Comparison of ENCODE assay signal across 27 cellular contexts in the genomic region with DNA sequence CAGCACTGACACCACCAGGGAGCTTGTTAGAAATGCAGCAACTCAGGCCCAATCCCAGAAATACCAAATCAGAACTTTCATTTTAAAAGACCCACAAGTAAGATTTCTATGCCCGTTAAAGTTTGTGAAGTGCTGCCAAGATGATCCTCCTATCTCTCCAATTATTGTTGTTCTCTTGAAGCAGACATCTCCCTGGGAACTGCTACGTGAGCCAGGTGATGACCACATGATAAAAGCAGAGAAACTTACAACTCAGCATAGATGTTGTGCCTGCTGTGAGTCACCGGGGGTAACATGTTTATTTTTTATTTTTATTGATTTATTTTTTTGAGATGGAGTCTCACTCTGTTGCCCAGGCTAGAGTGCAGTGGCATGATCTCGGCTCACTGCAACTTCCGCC.
"Had no signal": no experiment of that assay in that cellular context is flagged by ENCODE, and none has a peak within 500 bp of the region (broad histone marks: within the 10 kb centered on the region; RNA-seq: fewer than 3 reads in every experiment).

No MANE protein-coding gene starts in this region.

- H3K4me3 ChIP-seq: hepatocyte, left ventricle myocardium inferior, lung, mucosa of descending colon, pancreas, prostate gland, skin epidermis, stomach, suprapubic skin, thoracic aorta, tibial artery, upper lobe of right lung had no signal

- FAIRE-seq: pancreas, urothelium cell line had no signal

- H3K9me3 ChIP-seq: mucosa of descending colon, pancreas, prostate gland, stomach, tibial artery, upper lobe of right lung had no signal

- H3K27me3 ChIP-seq: hepatocyte, pancreas, stomach, suprapubic skin, tibial artery, upper lobe of right lung had no signal

- H3K79me2 ChIP-seq: hepatocyte had no signal

- H2AFZ ChIP-seq: hepatocyte had no signal

- DNase-seq: islet precursor cell; left ventricle myocardium inferior; midbrain; mucosa of descending colon; naive thymus-derived CD8-positive, alpha-beta T cell; nucleus accumbens; pancreas; posterior cingulate gyrus; retina; right cardiac atrium; stimulated activated CD4-positive, alpha-beta T cell treated with anti-CD3 and anti-CD28 coated beads, Interleukin-12 subunit alpha, Interleukin-12 subunit beta, amount 100 ng/mL, for 4 hours; stimulated activated CD4-positive, alpha-beta T cell treated with anti-CD3 and anti-CD28 coated beads, Interleukin-15, amount 100 ng/mL, for 24 hours; stimulated activated CD4-positive, alpha-beta T cell treated with anti-CD3 and anti-CD28 coated beads, Interleukin-2, amount 100 ng/mL, for 24 hours; stimulated activated CD4-positive, alpha-beta T cell treated with anti-CD3 and anti-CD28 coated beads, Interleukin-4, amount 100 ng/mL, for 1 hour; stimulated activated naive B cell treated with anti-CD40 and anti-IgM and Interleukin-4, amounts not matched to agents 10 μg/mL and 1 μg/mL and 100 μg/mL, for 72 hours; stimulated activated naive CD8-positive, alpha-beta T cell treated with anti-CD3 and anti-CD28 coated beads, Interleukin-15, Interleukin-2, amounts not matched to agents 100 U/mL and 50 U/mL, for 24 hours; stomach; tibial artery; trophoblast cell; upper lobe of right lung had no signal

- H3K4me1 ChIP-seq: left ventricle myocardium inferior, prostate gland, suprapubic skin, tibial artery, upper lobe of right lung had no signal

- H3K4me2 ChIP-seq: hepatocyte had no signal

- H3K27ac ChIP-seq: hepatocyte, left ventricle myocardium inferior, pancreas, prostate gland, skin epidermis, stomach, suprapubic skin, thoracic aorta, tibial artery, upper lobe of right lung had no signal

- H3K36me3 ChIP-seq: left ventricle myocardium inferior, pancreas, prostate gland, stomach, suprapubic skin, thoracic aorta, tibial artery, upper lobe of right lung had no signal
